Comparison of ENCODE assay signal across 23 cellular contexts in genomic region chr15:62240697-62241096, GRCh38.
"Had no signal": no experiment of that assay in that cellular context is flagged by ENCODE, and none has a peak within 500 bp of the region (broad histone marks: within the 10 kb centered on the region; RNA-seq: fewer than 3 reads in every experiment).

No MANE protein-coding gene starts in this region.

- H3K36me3 ChIP-seq: ascending aorta had no signal

- FAIRE-seq: RCC 7860, TTC549 had no signal

- H3K27ac ChIP-seq: ascending aorta, body of pancreas had no signal

- H3K9me3 ChIP-seq: body of pancreas had no signal

- H3K4me1 ChIP-seq: ascending aorta, body of pancreas had no signal

- ATAC-seq: activated naive CD4-positive, alpha-beta T cell treated with anti-CD3 and anti-CD28 coated beads, Interleukin-2, amount 50 U/mL, for 72 hours; activated naive CD8-positive, alpha-beta T cell treated with anti-CD3 and anti-CD28 coated beads, Interleukin-2, amount 50 U/mL, for 24 hours; activated T-cell treated with anti-CD3 and anti-CD28 coated beads, Interleukin-2, amount 50 U/mL, for 4 hours had no signal

- H3K27me3 ChIP-seq: ascending aorta, body of pancreas had no signal

- H3K4me3 ChIP-seq: ascending aorta, body of pancreas had no signal

- DNase-seq: activated CD4-positive, alpha-beta T cell treated with anti-CD3 and anti-CD28 coated beads, Interleukin-2, amount 10 ng/mL, durations not matched to agents 7 days and 5 days; activated CD4-positive, CD25-positive, alpha-beta regulatory T cell; activated CD8-positive, alpha-beta memory T cell treated with anti-CD3 and anti-CD28 coated beads for 24 hours; activated effector memory CD4-positive, alpha-beta T cell treated with anti-CD3 and anti-CD28 coated beads, Interleukin-2, amount 50 U/mL, for 16 hours; activated naive CD4-positive, alpha-beta T cell treated with Interleukin-2 at 50 U/mL for 16 hours; activated naive CD8-positive, alpha-beta T cell treated with anti-CD3 and anti-CD28 coated beads, Interleukin-2, amount 50 U/mL, for 24 hours; activated T-cell treated with anti-CD3 and anti-CD28 coated beads, Interleukin-2, amount 50 U/mL, for 4 hours; amniotic stem cell; central memory CD4-positive, alpha-beta T cell; NCI-H1092; NCI-H1417; NCI-H1930; NCI-H2171; NCI-H2227 treated with DMSO at 0.1 percent for 48 hours; NCI-H774; SIG-M5; T-helper 2 cell; T1000 had no signal
